In the genomic region with DNA sequence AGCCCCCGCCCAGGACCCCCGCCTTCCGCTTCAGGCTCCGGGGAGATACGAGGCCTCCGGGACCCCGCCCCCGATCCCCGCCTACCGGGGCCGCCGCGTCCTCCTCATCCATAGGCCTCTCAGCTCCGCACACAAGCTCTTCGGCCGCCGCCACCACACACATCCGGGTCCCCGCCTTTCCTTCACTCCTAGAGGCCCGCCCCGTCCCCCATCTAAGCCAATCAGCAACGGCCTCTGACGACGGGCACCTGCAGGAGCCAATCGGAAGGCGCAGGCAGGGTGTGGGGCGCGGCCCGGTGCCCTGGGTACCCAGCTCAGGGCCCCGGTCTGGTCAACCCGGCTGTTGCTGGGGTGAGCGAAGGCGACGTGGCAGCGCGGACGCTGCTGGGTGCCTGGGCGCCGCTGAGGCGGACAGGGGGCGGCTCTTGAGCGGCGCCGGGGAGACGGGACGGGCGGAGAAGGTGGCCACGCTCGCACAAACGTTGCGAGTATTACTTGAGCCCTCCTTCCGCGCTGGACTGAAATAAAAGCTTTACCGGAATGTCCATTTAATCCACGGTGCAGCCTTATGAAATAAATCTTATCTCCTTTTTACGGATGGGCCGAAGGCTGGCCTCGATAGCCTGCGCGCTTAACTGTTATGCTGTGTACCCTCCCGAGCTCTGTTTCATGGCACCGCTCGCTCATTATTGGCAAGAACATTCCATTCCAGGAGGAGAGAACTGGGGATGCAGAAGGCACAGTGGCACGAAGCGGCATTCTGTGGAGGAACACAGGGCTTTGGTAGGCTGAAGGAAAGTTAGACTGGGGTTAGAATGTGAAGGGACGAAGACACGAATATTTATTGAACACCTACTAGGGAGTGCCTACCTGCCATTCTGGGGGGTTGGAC, we compare ENCODE assay signal across 1 cellular context.
TF ChIP-seq lines count a peak whose summit lies in the region.

A gene with protein sequence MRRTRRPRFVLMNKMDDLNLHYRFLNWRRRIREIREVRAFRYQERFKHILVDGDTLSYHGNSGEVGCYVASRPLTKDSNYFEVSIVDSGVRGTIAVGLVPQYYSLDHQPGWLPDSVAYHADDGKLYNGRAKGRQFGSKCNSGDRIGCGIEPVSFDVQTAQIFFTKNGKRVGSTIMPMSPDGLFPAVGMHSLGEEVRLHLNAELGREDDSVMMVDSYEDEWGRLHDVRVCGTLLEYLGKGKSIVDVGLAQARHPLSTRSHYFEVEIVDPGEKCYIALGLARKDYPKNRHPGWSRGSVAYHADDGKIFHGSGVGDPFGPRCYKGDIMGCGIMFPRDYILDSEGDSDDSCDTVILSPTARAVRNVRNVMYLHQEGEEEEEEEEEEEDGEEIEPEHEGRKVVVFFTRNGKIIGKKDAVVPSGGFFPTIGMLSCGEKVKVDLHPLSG (minus strand): TSS at position 165 of the 892 bp plus-strand sequence. CDS start 57 bp downstream, at position 108.

TF ChIP-seq in K562, 482 proteins besides CTCF, POLR2A, EP300 and RAD21 (continued from another document and continues in another):
- TF ChIP-seq, protein P1, sequence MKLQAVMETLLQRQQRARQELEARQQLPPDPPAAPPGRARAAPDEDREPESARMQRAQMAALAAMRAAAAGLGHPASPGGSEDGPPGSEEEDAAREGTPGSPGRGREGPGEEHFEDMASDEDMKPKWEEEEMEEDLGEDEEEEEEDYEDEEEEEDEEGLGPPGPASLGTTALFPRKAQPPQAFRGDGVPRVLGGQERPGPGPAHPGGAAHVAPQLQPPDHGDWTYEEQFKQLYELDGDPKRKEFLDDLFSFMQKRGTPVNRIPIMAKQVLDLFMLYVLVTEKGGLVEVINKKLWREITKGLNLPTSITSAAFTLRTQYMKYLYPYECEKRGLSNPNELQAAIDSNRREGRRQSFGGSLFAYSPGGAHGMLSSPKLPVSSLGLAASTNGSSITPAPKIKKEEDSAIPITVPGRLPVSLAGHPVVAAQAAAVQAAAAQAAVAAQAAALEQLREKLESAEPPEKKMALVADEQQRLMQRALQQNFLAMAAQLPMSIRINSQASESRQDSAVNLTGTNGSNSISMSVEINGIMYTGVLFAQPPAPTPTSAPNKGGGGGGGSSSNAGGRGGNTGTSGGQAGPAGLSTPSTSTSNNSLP (IDR thresholded peaks at IDR 0.05; ENCODE audit: borderline replicate concordance, low read depth, low read length) = no peak
- TF ChIP-seq, protein P2, sequence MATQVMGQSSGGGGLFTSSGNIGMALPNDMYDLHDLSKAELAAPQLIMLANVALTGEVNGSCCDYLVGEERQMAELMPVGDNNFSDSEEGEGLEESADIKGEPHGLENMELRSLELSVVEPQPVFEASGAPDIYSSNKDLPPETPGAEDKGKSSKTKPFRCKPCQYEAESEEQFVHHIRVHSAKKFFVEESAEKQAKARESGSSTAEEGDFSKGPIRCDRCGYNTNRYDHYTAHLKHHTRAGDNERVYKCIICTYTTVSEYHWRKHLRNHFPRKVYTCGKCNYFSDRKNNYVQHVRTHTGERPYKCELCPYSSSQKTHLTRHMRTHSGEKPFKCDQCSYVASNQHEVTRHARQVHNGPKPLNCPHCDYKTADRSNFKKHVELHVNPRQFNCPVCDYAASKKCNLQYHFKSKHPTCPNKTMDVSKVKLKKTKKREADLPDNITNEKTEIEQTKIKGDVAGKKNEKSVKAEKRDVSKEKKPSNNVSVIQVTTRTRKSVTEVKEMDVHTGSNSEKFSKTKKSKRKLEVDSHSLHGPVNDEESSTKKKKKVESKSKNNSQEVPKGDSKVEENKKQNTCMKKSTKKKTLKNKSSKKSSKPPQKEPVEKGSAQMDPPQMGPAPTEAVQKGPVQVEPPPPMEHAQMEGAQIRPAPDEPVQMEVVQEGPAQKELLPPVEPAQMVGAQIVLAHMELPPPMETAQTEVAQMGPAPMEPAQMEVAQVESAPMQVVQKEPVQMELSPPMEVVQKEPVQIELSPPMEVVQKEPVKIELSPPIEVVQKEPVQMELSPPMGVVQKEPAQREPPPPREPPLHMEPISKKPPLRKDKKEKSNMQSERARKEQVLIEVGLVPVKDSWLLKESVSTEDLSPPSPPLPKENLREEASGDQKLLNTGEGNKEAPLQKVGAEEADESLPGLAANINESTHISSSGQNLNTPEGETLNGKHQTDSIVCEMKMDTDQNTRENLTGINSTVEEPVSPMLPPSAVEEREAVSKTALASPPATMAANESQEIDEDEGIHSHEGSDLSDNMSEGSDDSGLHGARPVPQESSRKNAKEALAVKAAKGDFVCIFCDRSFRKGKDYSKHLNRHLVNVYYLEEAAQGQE (CRISPR knock-in tag; IDR thresholded peaks at IDR 0.05; ENCODE audit: low read depth) = 0 out of 2 replicates have a peak, but pooled peaks have one; percentile 52
- peak; percentile 78; the same call in 1 of the 2 replicates for TF ChIP-seq ERF (CRISPR knock-in tag; IDR thresholded peaks at IDR 0.05)
- peak in 1 of 2 experiments; percentile 30; a peak in 1 of 4 replicates for TF ChIP-seq RCOR1 (IDR thresholded peaks at IDR 0.05; ENCODE audit: borderline replicate concordance in 1 of 2, low read depth in 2 of 2, low read length in 2 of 2)
- no peak for TF ChIP-seq PPARD (CRISPR knock-in tag; IDR thresholded peaks at IDR 0.05)
- TF ChIP-seq, protein P3, sequence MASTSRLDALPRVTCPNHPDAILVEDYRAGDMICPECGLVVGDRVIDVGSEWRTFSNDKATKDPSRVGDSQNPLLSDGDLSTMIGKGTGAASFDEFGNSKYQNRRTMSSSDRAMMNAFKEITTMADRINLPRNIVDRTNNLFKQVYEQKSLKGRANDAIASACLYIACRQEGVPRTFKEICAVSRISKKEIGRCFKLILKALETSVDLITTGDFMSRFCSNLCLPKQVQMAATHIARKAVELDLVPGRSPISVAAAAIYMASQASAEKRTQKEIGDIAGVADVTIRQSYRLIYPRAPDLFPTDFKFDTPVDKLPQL (IDR thresholded peaks at IDR 0.05; ENCODE audit: extremely low read depth, insufficient read length) = no peak
- TF ChIP-seq CHD1 (IDR thresholded peaks at IDR 0.05; ENCODE audit: low read length) = no peak
- TF ChIP-seq SRF (CRISPR knock-in tag; IDR thresholded peaks at IDR 0.05) = 0 out of 4 replicates have a peak, but pooled peaks of 1 of the 2 experiments have one; percentile 18
- TF ChIP-seq ESRRA (IDR thresholded peaks at IDR 0.05; ENCODE audit: borderline replicate concordance, low read depth) = peak; percentile 39; the same call in 1 of the 2 replicates
- TF ChIP-seq, protein P4, sequence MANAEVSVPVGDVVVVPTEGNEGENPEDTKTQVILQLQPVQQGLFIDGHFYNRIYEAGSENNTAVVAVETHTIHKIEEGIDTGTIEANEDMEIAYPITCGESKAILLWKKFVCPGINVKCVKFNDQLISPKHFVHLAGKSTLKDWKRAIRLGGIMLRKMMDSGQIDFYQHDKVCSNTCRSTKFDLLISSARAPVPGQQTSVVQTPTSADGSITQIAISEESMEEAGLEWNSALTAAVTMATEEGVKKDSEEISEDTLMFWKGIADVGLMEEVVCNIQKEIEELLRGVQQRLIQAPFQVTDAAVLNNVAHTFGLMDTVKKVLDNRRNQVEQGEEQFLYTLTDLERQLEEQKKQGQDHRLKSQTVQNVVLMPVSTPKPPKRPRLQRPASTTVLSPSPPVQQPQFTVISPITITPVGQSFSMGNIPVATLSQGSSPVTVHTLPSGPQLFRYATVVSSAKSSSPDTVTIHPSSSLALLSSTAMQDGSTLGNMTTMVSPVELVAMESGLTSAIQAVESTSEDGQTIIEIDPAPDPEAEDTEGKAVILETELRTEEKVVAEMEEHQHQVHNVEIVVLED (CRISPR knock-in tag; IDR thresholded peaks at IDR 0.05) = peak; percentile 39; the same call in 1 of the 2 replicates
- TF ChIP-seq, protein P5, sequence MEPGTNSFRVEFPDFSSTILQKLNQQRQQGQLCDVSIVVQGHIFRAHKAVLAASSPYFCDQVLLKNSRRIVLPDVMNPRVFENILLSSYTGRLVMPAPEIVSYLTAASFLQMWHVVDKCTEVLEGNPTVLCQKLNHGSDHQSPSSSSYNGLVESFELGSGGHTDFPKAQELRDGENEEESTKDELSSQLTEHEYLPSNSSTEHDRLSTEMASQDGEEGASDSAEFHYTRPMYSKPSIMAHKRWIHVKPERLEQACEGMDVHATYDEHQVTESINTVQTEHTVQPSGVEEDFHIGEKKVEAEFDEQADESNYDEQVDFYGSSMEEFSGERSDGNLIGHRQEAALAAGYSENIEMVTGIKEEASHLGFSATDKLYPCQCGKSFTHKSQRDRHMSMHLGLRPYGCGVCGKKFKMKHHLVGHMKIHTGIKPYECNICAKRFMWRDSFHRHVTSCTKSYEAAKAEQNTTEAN (CRISPR knock-in tag; IDR thresholded peaks at IDR 0.05) = no peak
- peak; percentile 87 for TF ChIP-seq SP1 (CRISPR knock-in tag; IDR thresholded peaks at IDR 0.05)
- TF ChIP-seq NFIX (CRISPR knock-in tag; IDR thresholded peaks at IDR 0.05; ENCODE audit: low read depth) = no peak
- TF ChIP-seq, protein P6, sequence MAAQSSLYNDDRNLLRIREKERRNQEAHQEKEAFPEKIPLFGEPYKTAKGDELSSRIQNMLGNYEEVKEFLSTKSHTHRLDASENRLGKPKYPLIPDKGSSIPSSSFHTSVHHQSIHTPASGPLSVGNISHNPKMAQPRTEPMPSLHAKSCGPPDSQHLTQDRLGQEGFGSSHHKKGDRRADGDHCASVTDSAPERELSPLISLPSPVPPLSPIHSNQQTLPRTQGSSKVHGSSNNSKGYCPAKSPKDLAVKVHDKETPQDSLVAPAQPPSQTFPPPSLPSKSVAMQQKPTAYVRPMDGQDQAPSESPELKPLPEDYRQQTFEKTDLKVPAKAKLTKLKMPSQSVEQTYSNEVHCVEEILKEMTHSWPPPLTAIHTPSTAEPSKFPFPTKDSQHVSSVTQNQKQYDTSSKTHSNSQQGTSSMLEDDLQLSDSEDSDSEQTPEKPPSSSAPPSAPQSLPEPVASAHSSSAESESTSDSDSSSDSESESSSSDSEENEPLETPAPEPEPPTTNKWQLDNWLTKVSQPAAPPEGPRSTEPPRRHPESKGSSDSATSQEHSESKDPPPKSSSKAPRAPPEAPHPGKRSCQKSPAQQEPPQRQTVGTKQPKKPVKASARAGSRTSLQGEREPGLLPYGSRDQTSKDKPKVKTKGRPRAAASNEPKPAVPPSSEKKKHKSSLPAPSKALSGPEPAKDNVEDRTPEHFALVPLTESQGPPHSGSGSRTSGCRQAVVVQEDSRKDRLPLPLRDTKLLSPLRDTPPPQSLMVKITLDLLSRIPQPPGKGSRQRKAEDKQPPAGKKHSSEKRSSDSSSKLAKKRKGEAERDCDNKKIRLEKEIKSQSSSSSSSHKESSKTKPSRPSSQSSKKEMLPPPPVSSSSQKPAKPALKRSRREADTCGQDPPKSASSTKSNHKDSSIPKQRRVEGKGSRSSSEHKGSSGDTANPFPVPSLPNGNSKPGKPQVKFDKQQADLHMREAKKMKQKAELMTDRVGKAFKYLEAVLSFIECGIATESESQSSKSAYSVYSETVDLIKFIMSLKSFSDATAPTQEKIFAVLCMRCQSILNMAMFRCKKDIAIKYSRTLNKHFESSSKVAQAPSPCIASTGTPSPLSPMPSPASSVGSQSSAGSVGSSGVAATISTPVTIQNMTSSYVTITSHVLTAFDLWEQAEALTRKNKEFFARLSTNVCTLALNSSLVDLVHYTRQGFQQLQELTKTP (IDR thresholded peaks at IDR 0.05; ENCODE audit: low read depth in 1 of 2, partially characterized antibody in 2 of 2) = no peak
- peak; percentile 84 for TF ChIP-seq ELF1 (tag; IDR thresholded peaks at IDR 0.05)
- TF ChIP-seq MIER1 (IDR thresholded peaks at IDR 0.05; ENCODE audit: low read depth) = no peak
- TF ChIP-seq FIP1L1 (IDR thresholded peaks at IDR 0.05; ENCODE audit: low read depth, low read length, poor library complexity, severe bottlenecking) = peak; percentile 40
- TF ChIP-seq NFYB (IDR thresholded peaks at IDR 0.05; ENCODE audit: extremely low read depth, insufficient read length) = peak; percentile 96
- no peak for TF ChIP-seq ZNF175 (CRISPR knock-in tag; IDR thresholded peaks at IDR 0.05; ENCODE audit: low read depth)
- TF ChIP-seq, protein P7, sequence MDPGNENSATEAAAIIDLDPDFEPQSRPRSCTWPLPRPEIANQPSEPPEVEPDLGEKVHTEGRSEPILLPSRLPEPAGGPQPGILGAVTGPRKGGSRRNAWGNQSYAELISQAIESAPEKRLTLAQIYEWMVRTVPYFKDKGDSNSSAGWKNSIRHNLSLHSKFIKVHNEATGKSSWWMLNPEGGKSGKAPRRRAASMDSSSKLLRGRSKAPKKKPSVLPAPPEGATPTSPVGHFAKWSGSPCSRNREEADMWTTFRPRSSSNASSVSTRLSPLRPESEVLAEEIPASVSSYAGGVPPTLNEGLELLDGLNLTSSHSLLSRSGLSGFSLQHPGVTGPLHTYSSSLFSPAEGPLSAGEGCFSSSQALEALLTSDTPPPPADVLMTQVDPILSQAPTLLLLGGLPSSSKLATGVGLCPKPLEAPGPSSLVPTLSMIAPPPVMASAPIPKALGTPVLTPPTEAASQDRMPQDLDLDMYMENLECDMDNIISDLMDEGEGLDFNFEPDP (CRISPR knock-in tag; IDR thresholded peaks at IDR 0.05) = 0 out of 2 replicates have a peak, but pooled peaks have one; percentile 23
- TF ChIP-seq MCM7 (IDR thresholded peaks at IDR 0.05) = no peak
- TF ChIP-seq, protein P8, sequence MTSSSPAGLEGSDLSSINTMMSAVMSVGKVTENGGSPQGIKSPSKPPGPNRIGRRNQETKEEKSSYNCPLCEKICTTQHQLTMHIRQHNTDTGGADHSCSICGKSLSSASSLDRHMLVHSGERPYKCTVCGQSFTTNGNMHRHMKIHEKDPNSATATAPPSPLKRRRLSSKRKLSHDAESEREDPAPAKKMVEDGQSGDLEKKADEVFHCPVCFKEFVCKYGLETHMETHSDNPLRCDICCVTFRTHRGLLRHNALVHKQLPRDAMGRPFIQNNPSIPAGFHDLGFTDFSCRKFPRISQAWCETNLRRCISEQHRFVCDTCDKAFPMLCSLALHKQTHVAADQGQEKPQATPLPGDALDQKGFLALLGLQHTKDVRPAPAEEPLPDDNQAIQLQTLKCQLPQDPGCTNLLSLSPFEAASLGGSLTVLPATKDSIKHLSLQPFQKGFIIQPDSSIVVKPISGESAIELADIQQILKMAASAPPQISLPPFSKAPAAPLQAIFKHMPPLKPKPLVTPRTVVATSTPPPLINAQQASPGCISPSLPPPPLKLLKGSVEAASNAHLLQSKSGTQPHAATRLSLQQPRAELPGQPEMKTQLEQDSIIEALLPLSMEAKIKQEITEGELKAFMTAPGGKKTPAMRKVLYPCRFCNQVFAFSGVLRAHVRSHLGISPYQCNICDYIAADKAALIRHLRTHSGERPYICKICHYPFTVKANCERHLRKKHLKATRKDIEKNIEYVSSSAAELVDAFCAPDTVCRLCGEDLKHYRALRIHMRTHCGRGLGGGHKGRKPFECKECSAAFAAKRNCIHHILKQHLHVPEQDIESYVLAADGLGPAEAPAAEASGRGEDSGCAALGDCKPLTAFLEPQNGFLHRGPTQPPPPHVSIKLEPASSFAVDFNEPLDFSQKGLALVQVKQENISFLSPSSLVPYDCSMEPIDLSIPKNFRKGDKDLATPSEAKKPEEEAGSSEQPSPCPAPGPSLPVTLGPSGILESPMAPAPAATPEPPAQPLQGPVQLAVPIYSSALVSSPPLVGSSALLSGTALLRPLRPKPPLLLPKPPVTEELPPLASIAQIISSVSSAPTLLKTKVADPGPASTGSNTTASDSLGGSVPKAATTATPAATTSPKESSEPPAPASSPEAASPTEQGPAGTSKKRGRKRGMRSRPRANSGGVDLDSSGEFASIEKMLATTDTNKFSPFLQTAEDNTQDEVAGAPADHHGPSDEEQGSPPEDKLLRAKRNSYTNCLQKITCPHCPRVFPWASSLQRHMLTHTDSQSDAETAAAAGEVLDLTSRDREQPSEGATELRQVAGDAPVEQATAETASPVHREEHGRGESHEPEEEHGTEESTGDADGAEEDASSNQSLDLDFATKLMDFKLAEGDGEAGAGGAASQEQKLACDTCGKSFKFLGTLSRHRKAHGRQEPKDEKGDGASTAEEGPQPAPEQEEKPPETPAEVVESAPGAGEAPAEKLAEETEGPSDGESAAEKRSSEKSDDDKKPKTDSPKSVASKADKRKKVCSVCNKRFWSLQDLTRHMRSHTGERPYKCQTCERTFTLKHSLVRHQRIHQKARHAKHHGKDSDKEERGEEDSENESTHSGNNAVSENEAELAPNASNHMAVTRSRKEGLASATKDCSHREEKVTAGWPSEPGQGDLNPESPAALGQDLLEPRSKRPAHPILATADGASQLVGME (CRISPR knock-in tag; IDR thresholded peaks at IDR 0.05) = peak; percentile 91
- peak; percentile 87 for TF ChIP-seq CTBP1 (IDR thresholded peaks at IDR 0.05; ENCODE audit: borderline replicate concordance)
